1 cellular context compared by ENCODE assay signal in genomic region chr20:56433880-56434255, GRCh38.
TF ChIP-seq lines count a peak whose summit lies in the region.

No MANE protein-coding gene starts in this region.

TF ChIP-seq in K562, 482 proteins besides CTCF, POLR2A, EP300 and RAD21:
- TF ChIP-seq CBFA2T3 (IDR thresholded peaks at IDR 0.05): peak; percentile 22; the same call in 1 of the 2 replicates
- no peak for TF ChIP-seq ZBTB1 (CRISPR knock-in tag; IDR thresholded peaks at IDR 0.05; ENCODE audit: borderline replicate concordance, low read depth)
- TF ChIP-seq ZC3H4 (CRISPR knock-in tag; IDR thresholded peaks at IDR 0.05; ENCODE audit: borderline replicate concordance): no peak
- TF ChIP-seq HNRNPUL1 (IDR thresholded peaks at IDR 0.05; ENCODE audit: low read length): no peak
- no peak for TF ChIP-seq PHB2 (IDR thresholded peaks at IDR 0.05; ENCODE audit: low read depth)
- TF ChIP-seq CHCHD3 (CRISPR knock-in tag; IDR thresholded peaks at IDR 0.05): no peak
- TF ChIP-seq KHSRP (IDR thresholded peaks at IDR 0.05): no peak
- TF ChIP-seq ZNF699 (CRISPR knock-in tag; IDR thresholded peaks at IDR 0.05; ENCODE audit: insufficient replicate concordance): no peak
- TF ChIP-seq, protein P1, sequence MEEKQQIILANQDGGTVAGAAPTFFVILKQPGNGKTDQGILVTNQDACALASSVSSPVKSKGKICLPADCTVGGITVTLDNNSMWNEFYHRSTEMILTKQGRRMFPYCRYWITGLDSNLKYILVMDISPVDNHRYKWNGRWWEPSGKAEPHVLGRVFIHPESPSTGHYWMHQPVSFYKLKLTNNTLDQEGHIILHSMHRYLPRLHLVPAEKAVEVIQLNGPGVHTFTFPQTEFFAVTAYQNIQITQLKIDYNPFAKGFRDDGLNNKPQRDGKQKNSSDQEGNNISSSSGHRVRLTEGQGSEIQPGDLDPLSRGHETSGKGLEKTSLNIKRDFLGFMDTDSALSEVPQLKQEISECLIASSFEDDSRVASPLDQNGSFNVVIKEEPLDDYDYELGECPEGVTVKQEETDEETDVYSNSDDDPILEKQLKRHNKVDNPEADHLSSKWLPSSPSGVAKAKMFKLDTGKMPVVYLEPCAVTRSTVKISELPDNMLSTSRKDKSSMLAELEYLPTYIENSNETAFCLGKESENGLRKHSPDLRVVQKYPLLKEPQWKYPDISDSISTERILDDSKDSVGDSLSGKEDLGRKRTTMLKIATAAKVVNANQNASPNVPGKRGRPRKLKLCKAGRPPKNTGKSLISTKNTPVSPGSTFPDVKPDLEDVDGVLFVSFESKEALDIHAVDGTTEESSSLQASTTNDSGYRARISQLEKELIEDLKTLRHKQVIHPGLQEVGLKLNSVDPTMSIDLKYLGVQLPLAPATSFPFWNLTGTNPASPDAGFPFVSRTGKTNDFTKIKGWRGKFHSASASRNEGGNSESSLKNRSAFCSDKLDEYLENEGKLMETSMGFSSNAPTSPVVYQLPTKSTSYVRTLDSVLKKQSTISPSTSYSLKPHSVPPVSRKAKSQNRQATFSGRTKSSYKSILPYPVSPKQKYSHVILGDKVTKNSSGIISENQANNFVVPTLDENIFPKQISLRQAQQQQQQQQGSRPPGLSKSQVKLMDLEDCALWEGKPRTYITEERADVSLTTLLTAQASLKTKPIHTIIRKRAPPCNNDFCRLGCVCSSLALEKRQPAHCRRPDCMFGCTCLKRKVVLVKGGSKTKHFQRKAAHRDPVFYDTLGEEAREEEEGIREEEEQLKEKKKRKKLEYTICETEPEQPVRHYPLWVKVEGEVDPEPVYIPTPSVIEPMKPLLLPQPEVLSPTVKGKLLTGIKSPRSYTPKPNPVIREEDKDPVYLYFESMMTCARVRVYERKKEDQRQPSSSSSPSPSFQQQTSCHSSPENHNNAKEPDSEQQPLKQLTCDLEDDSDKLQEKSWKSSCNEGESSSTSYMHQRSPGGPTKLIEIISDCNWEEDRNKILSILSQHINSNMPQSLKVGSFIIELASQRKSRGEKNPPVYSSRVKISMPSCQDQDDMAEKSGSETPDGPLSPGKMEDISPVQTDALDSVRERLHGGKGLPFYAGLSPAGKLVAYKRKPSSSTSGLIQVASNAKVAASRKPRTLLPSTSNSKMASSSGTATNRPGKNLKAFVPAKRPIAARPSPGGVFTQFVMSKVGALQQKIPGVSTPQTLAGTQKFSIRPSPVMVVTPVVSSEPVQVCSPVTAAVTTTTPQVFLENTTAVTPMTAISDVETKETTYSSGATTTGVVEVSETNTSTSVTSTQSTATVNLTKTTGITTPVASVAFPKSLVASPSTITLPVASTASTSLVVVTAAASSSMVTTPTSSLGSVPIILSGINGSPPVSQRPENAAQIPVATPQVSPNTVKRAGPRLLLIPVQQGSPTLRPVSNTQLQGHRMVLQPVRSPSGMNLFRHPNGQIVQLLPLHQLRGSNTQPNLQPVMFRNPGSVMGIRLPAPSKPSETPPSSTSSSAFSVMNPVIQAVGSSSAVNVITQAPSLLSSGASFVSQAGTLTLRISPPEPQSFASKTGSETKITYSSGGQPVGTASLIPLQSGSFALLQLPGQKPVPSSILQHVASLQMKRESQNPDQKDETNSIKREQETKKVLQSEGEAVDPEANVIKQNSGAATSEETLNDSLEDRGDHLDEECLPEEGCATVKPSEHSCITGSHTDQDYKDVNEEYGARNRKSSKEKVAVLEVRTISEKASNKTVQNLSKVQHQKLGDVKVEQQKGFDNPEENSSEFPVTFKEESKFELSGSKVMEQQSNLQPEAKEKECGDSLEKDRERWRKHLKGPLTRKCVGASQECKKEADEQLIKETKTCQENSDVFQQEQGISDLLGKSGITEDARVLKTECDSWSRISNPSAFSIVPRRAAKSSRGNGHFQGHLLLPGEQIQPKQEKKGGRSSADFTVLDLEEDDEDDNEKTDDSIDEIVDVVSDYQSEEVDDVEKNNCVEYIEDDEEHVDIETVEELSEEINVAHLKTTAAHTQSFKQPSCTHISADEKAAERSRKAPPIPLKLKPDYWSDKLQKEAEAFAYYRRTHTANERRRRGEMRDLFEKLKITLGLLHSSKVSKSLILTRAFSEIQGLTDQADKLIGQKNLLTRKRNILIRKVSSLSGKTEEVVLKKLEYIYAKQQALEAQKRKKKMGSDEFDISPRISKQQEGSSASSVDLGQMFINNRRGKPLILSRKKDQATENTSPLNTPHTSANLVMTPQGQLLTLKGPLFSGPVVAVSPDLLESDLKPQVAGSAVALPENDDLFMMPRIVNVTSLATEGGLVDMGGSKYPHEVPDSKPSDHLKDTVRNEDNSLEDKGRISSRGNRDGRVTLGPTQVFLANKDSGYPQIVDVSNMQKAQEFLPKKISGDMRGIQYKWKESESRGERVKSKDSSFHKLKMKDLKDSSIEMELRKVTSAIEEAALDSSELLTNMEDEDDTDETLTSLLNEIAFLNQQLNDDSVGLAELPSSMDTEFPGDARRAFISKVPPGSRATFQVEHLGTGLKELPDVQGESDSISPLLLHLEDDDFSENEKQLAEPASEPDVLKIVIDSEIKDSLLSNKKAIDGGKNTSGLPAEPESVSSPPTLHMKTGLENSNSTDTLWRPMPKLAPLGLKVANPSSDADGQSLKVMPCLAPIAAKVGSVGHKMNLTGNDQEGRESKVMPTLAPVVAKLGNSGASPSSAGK (IDR thresholded peaks at IDR 0.05): no peak
- no peak for TF ChIP-seq RNF2 (IDR thresholded peaks at IDR 0.05)
- TF ChIP-seq ZNF780A (CRISPR knock-in tag; IDR thresholded peaks at IDR 0.05): no peak
- no peak for TF ChIP-seq SIX5 (IDR thresholded peaks at IDR 0.05; ENCODE audit: borderline replicate concordance in 1 of 2, insufficient read depth in 1 of 2, low read depth in 1 of 2, low read length in 2 of 2)
- TF ChIP-seq E2F6 (IDR thresholded peaks at IDR 0.05; ENCODE audit: borderline replicate concordance in 1 of 2, extremely low read depth in 1 of 2, insufficient read depth in 1 of 2, insufficient read length in 1 of 2, low read depth in 1 of 2, low read length in 1 of 2, poor library complexity in 1 of 2, severe bottlenecking in 1 of 2): peak in 1 of 2 experiments; percentile 6
- peak; percentile 70 for TF ChIP-seq EGR1 (conservative IDR thresholded peaks at IDR 0.05)
TF ChIP-seq in K562: peak in this region for 3.
